Comparison of ENCODE assay signal across 2 cellular contexts in the genomic region with DNA sequence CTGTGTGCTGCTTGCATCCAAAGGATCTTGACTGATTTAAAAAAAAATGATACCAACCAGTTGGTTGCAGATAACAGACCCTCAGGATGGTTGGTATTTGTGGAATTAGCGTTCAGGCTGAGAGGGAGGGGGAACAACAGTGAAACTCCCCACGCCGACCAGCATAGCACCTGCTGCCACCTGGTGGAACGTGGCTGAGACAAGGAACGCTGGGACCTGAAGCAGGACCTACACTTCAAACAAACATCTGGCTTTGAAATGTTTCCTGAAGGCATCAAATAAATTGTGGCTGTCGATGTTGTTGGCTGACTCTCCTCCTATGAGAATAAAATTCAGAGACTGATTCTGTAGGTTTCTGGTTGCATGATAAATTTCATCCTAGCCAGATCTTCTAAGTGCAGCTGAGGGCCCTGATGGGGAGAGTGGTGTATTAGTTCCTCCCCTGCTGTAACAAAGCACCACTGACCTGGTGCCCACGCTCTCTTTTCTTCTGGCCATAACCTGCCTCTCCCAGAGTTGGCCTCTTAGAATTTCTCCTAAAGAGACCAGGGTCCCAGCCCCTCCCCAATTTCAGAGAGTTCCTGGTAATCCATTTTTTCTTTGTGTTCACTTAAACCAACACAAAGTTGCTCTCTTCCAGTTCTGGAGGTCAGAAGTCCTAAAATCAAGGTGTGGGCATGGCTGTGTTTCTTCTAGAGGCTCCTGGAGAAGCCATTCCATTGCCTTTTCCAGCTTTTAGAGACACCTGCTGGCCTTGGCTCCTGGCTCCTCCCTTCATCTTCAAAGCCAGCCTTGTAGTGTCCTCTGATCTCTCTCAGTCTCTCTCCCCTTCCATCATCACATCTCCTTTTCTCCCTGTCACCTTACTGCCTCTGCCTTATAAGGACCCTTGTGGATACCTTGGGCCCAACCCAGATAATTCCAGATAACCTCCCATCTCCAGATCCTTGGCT.
TF ChIP-seq lines count a peak whose summit lies in the region.

No MANE protein-coding gene starts in this region.

TF ChIP-seq in HEK293T, 16 proteins besides CTCF, POLR2A, EP300 and RAD21:
- TF ChIP-seq FOXA1 (IDR thresholded peaks at IDR 0.05) (no peak), SP1 (IDR thresholded peaks at IDR 0.05) (no peak), FOXM1 (IDR thresholded peaks at IDR 0.05; ENCODE audit: borderline replicate concordance) (no peak), ELF4 (IDR thresholded peaks at IDR 0.05) (no peak), HDGF (IDR thresholded peaks at IDR 0.05; ENCODE audit: borderline replicate concordance) (no peak), SUZ12 (IDR thresholded peaks at IDR 0.05) (no peak), BHLHE40 (IDR thresholded peaks at IDR 0.05; ENCODE audit: borderline replicate concordance) (no peak), FOXK2 (IDR thresholded peaks at IDR 0.05) (no peak), L3MBTL2 (conservative IDR thresholded peaks at IDR 0.05) (no peak), ARNT (IDR thresholded peaks at IDR 0.05) (no peak), PKNOX1 (IDR thresholded peaks at IDR 0.05) (no peak), TARDBP (IDR thresholded peaks at IDR 0.05) (no peak), LEF1 (IDR thresholded peaks at IDR 0.05; ENCODE audit: borderline replicate concordance) (no peak)

TF ChIP-seq in GM12878, 131 proteins besides CTCF, POLR2A, EP300 and RAD21:
- TF ChIP-seq EZH2 (IDR thresholded peaks at IDR 0.05; ENCODE audit: borderline replicate concordance, control insufficient read depth, low read depth, low read length) (no peak), ZNF384 (IDR thresholded peaks at IDR 0.05; ENCODE audit: borderline replicate concordance, low read depth, low read length) (no peak), BMI1 (IDR thresholded peaks at IDR 0.05; ENCODE audit: borderline replicate concordance) (no peak), RB1 (IDR thresholded peaks at IDR 0.05; ENCODE audit: borderline replicate concordance) (peak; percentile 35; the same call in 1 of the 2 replicates), BCL11A (IDR thresholded peaks at IDR 0.05; ENCODE audit: low read depth, low read length) (no peak), PKNOX1 (IDR thresholded peaks at IDR 0.05) (no peak), ZBTB4 (CRISPR knock-in tag; IDR thresholded peaks at IDR 0.05) (no peak), E2F4 (IDR thresholded peaks at IDR 0.05; ENCODE audit: low read depth, low read length) (no peak), SUPT20H (IDR thresholded peaks at IDR 0.05; ENCODE audit: borderline replicate concordance, control insufficient read depth, low read depth, low read length) (no peak), ATF3 (IDR thresholded peaks at IDR 0.05; ENCODE audit: borderline replicate concordance, extremely low read depth, low read depth, low read length) (no peak), CBFB (IDR thresholded peaks at IDR 0.05; ENCODE audit: low read depth) (no peak), ZBTB40 (IDR thresholded peaks at IDR 0.05; ENCODE audit: borderline replicate concordance) (no peak), RCOR1 (conservative IDR thresholded peaks at IDR 0.05; ENCODE audit: low read depth, low read length) (no peak), YY1 (IDR thresholded peaks at IDR 0.05; ENCODE audit: low read depth, low read length) (peak; percentile 48; the same call in 1 of the 2 replicates), EGR1 (IDR thresholded peaks at IDR 0.05; ENCODE audit: borderline replicate concordance in 1 of 2, low read depth in 2 of 2, low read length in 2 of 2) (no peak), SMC3 (IDR thresholded peaks at IDR 0.05; ENCODE audit: borderline replicate concordance, low read length) (peak; percentile 73; the same call in 1 of the 2 replicates), TCF7 (IDR thresholded peaks at IDR 0.05; ENCODE audit: borderline replicate concordance) (no peak), ZZZ3 (IDR thresholded peaks at IDR 0.05; ENCODE audit: control insufficient read depth, insufficient read length, low read depth) (no peak)
- TF ChIP-seq, protein P1, sequence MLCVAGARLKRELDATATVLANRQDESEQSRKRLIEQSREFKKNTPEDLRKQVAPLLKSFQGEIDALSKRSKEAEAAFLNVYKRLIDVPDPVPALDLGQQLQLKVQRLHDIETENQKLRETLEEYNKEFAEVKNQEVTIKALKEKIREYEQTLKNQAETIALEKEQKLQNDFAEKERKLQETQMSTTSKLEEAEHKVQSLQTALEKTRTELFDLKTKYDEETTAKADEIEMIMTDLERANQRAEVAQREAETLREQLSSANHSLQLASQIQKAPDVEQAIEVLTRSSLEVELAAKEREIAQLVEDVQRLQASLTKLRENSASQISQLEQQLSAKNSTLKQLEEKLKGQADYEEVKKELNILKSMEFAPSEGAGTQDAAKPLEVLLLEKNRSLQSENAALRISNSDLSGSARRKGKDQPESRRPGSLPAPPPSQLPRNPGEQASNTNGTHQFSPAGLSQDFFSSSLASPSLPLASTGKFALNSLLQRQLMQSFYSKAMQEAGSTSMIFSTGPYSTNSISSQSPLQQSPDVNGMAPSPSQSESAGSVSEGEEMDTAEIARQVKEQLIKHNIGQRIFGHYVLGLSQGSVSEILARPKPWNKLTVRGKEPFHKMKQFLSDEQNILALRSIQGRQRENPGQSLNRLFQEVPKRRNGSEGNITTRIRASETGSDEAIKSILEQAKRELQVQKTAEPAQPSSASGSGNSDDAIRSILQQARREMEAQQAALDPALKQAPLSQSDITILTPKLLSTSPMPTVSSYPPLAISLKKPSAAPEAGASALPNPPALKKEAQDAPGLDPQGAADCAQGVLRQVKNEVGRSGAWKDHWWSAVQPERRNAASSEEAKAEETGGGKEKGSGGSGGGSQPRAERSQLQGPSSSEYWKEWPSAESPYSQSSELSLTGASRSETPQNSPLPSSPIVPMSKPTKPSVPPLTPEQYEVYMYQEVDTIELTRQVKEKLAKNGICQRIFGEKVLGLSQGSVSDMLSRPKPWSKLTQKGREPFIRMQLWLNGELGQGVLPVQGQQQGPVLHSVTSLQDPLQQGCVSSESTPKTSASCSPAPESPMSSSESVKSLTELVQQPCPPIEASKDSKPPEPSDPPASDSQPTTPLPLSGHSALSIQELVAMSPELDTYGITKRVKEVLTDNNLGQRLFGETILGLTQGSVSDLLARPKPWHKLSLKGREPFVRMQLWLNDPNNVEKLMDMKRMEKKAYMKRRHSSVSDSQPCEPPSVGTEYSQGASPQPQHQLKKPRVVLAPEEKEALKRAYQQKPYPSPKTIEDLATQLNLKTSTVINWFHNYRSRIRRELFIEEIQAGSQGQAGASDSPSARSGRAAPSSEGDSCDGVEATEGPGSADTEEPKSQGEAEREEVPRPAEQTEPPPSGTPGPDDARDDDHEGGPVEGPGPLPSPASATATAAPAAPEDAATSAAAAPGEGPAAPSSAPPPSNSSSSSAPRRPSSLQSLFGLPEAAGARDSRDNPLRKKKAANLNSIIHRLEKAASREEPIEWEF (IDR thresholded peaks at IDR 0.05; ENCODE audit: insufficient replicate concordance, low read depth, low read length) = no peak
- TF ChIP-seq, protein P2, sequence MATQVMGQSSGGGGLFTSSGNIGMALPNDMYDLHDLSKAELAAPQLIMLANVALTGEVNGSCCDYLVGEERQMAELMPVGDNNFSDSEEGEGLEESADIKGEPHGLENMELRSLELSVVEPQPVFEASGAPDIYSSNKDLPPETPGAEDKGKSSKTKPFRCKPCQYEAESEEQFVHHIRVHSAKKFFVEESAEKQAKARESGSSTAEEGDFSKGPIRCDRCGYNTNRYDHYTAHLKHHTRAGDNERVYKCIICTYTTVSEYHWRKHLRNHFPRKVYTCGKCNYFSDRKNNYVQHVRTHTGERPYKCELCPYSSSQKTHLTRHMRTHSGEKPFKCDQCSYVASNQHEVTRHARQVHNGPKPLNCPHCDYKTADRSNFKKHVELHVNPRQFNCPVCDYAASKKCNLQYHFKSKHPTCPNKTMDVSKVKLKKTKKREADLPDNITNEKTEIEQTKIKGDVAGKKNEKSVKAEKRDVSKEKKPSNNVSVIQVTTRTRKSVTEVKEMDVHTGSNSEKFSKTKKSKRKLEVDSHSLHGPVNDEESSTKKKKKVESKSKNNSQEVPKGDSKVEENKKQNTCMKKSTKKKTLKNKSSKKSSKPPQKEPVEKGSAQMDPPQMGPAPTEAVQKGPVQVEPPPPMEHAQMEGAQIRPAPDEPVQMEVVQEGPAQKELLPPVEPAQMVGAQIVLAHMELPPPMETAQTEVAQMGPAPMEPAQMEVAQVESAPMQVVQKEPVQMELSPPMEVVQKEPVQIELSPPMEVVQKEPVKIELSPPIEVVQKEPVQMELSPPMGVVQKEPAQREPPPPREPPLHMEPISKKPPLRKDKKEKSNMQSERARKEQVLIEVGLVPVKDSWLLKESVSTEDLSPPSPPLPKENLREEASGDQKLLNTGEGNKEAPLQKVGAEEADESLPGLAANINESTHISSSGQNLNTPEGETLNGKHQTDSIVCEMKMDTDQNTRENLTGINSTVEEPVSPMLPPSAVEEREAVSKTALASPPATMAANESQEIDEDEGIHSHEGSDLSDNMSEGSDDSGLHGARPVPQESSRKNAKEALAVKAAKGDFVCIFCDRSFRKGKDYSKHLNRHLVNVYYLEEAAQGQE (IDR thresholded peaks at IDR 0.05; ENCODE audit: low read depth, low read length) = no peak
